Comparison of ENCODE assay signal across 8 cellular contexts in the genomic region with DNA sequence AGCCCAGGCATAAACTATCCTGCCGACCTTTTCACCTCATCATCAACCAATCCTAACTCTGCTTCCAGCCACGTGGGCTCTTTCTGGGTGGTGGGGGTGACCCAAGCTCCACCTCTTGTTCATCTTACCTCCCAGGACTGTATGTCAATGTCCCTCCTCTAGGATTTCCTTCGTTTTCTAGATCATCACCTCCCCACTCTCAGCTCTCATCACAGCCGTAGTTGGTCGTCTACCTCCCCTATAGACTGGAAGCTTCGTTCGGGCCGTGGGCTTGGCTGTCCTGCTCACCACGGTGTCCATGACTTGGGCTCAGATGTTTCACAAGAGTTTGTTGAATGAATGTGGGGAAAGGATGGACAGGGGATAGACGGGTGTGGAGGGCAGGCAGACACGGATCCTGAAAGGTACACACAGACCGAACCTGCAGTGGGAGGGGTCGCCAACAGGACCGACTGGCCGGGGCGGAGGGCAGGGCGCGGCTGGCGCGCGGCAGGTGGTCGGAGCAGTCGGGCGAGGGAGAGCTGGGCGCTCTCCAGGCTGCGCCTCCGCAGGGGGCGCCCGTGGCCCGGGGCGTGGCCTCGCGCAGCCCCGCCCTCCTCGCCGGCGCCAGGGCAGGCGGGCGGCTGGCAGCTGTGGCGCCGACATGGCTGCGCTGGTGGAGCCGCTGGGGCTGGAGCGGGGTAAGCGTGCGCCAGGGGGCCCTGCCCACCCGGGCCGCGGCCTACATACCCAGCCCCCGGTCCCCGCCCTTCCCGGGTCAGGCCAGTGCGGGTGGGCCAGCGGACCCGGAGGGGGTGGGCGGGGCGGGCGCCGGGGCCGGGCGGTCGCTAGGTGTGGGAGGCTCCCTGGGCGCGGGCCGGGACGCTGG. TPM values are rescaled to one million over a fixed set of nuclear protein-coding genes. Genes with fewer than 3 reads are reported as not detected.
A peak's percentile ranks its signal among the peaks of the same experiment; 100 is the strongest.
DNase-seq lines count a peak whose midpoint lies in the region; ATAC-seq, FAIRE-seq and TF ChIP-seq lines count a peak whose summit lies in the region.

A gene with protein sequence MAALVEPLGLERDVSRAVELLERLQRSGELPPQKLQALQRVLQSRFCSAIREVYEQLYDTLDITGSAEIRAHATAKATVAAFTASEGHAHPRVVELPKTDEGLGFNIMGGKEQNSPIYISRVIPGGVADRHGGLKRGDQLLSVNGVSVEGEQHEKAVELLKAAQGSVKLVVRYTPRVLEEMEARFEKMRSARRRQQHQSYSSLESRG (plus strand): TSS at position 609 of the 868 bp plus-strand sequence. CDS start 35 bp downstream, at position 644.

- peaks cover 23% of the 10 kb centered on the region for H3K27me3 Mint-ChIP-seq in WTC11 (ENCODE audit: low read depth)

- H3K27ac ChIP-seq in caudate nucleus (ENCODE audit: low read depth, low read length) (peak within 1 kb of the TSS; percentile 78), kidney (ENCODE audit: low read depth in 2 of 2, low read length in 2 of 2) (no peak within 1 kb of the TSS)

- CTCF ChIA-PET in WTC11 (lab: Charles Lee) = interaction anchor here (0.5 to 2.7 kb wide), 34 partner anchors 8 to 944 kb away, joined by 3 to 65 read pairs (median 6); a partner anchor contains a TSS

- peak within 1 kb of the TSS; percentile 66 for H3K27ac Mint-ChIP-seq in WTC11

- peaks cover 0 to 2% of the 10 kb centered on the region in 2 donors for H3K36me3 ChIP-seq in kidney (ENCODE audit: control insufficient read depth in 1 of 2, insufficient read depth in 2 of 2, low read length in 2 of 2)

- peaks cover 4% of the 10 kb centered on the region; the same call in 1 of the 2 replicates for H3K36me3 Mint-ChIP-seq in WTC11

- no peaks in the 10 kb centered on the region for H3K9me3 ChIP-seq in kidney (ENCODE audit: control insufficient read depth in 1 of 2, low read length in 2 of 2)

- FAIRE-seq in kidney (lab: Jason Lieb, UNC) = no peak

- peaks cover 14% of the 10 kb centered on the region for H3K4me1 Mint-ChIP-seq in WTC11

- peak; percentile 97 for DNase-seq in GM10266 (ENCODE audit: extremely low spot score)
- peak; percentile 78 for DNase-seq in NCI-H2196 (lab: John Stamatoyannopoulos, UW; ENCODE audit: unreplicated experiment)
- DNase-seq in WTC11 (ENCODE audit: low spot score) = peak; percentile 60
- peak in 50 of 61 donors; percentile 6 to 79 (median 52) for DNase-seq in caudate nucleus (lab: John Stamatoyannopoulos, UW)
- peak; percentile 88 for DNase-seq in kidney
- DNase-seq in stimulated activated CD4-positive, alpha-beta T cell treated with anti-CD3 and anti-CD28 coated beads, Interleukin-1b, Interleukin-23, amount 100 ng/mL, for 24 hours (ENCODE audit: low read depth in 4 of 4, low spot score in 1 of 4) = peak in 3 of 4 experiments; percentile 51 to 68 (median 53)

- TF ChIP-seq CTCF in GM10266 (IDR thresholded peaks at IDR 0.05; ENCODE audit: control insufficient read depth, insufficient read depth, low read depth, missing control alignments) (peak; percentile 78), WTC11 (IDR thresholded peaks at IDR 0.05) (no peak), kidney (IDR thresholded peaks at IDR 0.05; ENCODE audit: borderline replicate concordance, extremely low read depth, insufficient read depth) (peak; percentile 57)

- H3K9me3 Mint-ChIP-seq in WTC11 = no peaks in the 10 kb centered on the region

- POLR2A ChIA-PET in WTC11 (lab: Charles Lee) = interaction anchor here (0.6 to 1.6 kb wide), 8 partner anchors 8 to 402 kb away, joined by 3 to 5 read pairs (median 3); no protein-coding TSS in a partner anchor

- ATAC-seq in HG02642 (IDR thresholded peaks at IDR 0.05; ENCODE audit: poor library complexity, unreplicated experiment) (peak; percentile 50), WTC11 (peak; percentile 57), GM21390 (IDR thresholded peaks at IDR 0.05; ENCODE audit: unreplicated experiment) (no peak)

- H3K4me3 Mint-ChIP-seq in WTC11 = peak within 1 kb of the TSS; percentile 79

- peak within 1 kb of the TSS; percentile 24 to 40 for H3K9ac ChIP-seq in kidney (ENCODE audit: low read length in 2 of 2)

- intact Hi-C loops in kidney (cut with DNase I) = no loop called here

- H3K4me1 ChIP-seq in kidney (ENCODE audit: control insufficient read depth in 1 of 2, insufficient read depth in 1 of 2, low read depth in 1 of 2, low read length in 2 of 2) = peaks cover 7 to 16% of the 10 kb centered on the region in 2 donors

- H3K4me3 ChIP-seq in kidney (ENCODE audit: low read length in 2 of 2) = peak within 1 kb of the TSS; percentile 56 to 66

TF ChIP-seq in WTC11, 78 proteins besides CTCF, POLR2A, EP300 and RAD21 (continues in another document):
- TF ChIP-seq ZNF121 (CRISPR knock-in tag; IDR thresholded peaks at IDR 0.05) = no peak
- TF ChIP-seq, protein P1, sequence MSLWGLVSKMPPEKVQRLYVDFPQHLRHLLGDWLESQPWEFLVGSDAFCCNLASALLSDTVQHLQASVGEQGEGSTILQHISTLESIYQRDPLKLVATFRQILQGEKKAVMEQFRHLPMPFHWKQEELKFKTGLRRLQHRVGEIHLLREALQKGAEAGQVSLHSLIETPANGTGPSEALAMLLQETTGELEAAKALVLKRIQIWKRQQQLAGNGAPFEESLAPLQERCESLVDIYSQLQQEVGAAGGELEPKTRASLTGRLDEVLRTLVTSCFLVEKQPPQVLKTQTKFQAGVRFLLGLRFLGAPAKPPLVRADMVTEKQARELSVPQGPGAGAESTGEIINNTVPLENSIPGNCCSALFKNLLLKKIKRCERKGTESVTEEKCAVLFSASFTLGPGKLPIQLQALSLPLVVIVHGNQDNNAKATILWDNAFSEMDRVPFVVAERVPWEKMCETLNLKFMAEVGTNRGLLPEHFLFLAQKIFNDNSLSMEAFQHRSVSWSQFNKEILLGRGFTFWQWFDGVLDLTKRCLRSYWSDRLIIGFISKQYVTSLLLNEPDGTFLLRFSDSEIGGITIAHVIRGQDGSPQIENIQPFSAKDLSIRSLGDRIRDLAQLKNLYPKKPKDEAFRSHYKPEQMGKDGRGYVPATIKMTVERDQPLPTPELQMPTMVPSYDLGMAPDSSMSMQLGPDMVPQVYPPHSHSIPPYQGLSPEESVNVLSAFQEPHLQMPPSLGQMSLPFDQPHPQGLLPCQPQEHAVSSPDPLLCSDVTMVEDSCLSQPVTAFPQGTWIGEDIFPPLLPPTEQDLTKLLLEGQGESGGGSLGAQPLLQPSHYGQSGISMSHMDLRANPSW (CRISPR knock-in tag; conservative IDR thresholded peaks at IDR 0.05; ENCODE audit: low read depth) = no peak
- TF ChIP-seq, protein P2, sequence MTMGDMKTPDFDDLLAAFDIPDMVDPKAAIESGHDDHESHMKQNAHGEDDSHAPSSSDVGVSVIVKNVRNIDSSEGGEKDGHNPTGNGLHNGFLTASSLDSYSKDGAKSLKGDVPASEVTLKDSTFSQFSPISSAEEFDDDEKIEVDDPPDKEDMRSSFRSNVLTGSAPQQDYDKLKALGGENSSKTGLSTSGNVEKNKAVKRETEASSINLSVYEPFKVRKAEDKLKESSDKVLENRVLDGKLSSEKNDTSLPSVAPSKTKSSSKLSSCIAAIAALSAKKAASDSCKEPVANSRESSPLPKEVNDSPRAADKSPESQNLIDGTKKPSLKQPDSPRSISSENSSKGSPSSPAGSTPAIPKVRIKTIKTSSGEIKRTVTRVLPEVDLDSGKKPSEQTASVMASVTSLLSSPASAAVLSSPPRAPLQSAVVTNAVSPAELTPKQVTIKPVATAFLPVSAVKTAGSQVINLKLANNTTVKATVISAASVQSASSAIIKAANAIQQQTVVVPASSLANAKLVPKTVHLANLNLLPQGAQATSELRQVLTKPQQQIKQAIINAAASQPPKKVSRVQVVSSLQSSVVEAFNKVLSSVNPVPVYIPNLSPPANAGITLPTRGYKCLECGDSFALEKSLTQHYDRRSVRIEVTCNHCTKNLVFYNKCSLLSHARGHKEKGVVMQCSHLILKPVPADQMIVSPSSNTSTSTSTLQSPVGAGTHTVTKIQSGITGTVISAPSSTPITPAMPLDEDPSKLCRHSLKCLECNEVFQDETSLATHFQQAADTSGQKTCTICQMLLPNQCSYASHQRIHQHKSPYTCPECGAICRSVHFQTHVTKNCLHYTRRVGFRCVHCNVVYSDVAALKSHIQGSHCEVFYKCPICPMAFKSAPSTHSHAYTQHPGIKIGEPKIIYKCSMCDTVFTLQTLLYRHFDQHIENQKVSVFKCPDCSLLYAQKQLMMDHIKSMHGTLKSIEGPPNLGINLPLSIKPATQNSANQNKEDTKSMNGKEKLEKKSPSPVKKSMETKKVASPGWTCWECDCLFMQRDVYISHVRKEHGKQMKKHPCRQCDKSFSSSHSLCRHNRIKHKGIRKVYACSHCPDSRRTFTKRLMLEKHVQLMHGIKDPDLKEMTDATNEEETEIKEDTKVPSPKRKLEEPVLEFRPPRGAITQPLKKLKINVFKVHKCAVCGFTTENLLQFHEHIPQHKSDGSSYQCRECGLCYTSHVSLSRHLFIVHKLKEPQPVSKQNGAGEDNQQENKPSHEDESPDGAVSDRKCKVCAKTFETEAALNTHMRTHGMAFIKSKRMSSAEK (CRISPR knock-in tag; IDR thresholded peaks at IDR 0.05; ENCODE audit: borderline replicate concordance) = no peak
- TF ChIP-seq, protein P3, sequence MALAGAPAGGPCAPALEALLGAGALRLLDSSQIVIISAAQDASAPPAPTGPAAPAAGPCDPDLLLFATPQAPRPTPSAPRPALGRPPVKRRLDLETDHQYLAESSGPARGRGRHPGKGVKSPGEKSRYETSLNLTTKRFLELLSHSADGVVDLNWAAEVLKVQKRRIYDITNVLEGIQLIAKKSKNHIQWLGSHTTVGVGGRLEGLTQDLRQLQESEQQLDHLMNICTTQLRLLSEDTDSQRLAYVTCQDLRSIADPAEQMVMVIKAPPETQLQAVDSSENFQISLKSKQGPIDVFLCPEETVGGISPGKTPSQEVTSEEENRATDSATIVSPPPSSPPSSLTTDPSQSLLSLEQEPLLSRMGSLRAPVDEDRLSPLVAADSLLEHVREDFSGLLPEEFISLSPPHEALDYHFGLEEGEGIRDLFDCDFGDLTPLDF (CRISPR knock-in tag; IDR thresholded peaks at IDR 0.05) = no peak
- TF ChIP-seq, protein P4, sequence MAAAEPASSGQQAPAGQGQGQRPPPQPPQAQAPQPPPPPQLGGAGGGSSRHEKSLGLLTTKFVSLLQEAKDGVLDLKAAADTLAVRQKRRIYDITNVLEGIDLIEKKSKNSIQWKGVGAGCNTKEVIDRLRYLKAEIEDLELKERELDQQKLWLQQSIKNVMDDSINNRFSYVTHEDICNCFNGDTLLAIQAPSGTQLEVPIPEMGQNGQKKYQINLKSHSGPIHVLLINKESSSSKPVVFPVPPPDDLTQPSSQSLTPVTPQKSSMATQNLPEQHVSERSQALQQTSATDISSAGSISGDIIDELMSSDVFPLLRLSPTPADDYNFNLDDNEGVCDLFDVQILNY (CRISPR knock-in tag; IDR thresholded peaks at IDR 0.05) = no peak
- TF ChIP-seq, protein P5, sequence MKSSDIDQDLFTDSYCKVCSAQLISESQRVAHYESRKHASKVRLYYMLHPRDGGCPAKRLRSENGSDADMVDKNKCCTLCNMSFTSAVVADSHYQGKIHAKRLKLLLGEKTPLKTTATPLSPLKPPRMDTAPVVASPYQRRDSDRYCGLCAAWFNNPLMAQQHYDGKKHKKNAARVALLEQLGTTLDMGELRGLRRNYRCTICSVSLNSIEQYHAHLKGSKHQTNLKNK (CRISPR knock-in tag; IDR thresholded peaks at IDR 0.05) = no peak

RNA-seq across cellular contexts. Expression of the gene that starts here (rescaled TPM):
- total RNA-seq in WTC11 (2021) (5.1 to 5.7 TPM (median 5.1 TPM) in 3 replicates), kidney (4.7 TPM)
- 9.7 TPM for polyA plus RNA-seq in kidney (ENCODE audit: insufficient read depth, low read depth, low replicate concordance)
